37 cellular contexts compared by ENCODE assay signal in the genomic region with DNA sequence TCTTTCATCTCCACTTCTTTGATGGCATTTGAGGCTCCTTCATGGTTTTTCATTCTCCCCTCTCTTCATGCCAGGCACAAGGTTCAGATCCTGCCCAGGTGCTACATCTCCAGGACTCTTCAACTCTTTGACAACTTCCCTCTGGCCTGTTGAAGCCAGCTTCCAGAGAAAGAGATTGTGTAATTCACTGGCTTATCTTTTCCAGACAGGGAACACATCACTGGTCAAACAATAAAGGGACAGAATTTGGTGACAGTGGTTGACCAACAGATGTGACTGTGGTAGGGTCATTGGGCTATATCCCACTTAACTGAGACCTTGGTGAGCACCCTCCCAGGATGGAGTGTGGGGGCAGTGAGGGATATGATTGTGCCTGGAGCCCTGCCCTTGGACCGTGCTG.
"Had no signal": no experiment of that assay in that cellular context is flagged by ENCODE, and none has a peak within 500 bp of the region (broad histone marks: within the 10 kb centered on the region; RNA-seq: fewer than 3 reads in every experiment).

No MANE protein-coding gene starts in this region.

- H3K4me1 Mint-ChIP-seq: activated B cell treated with CpG ODN at 0.5 μM for 24 hours; activated naive CD8-positive, alpha-beta T cell treated with anti-CD3 and anti-CD28 coated beads, Interleukin-2, amount 10 ng/mL, durations not matched to agents 7 days and 5 days had no signal

- H3K27ac ChIP-seq: adrenal gland, body of pancreas, breast epithelium, Peyer's patch, VCaP had no signal

- H3K4me1 ChIP-seq: adrenal gland, body of pancreas, breast epithelium, Peyer's patch had no signal

- H3K9me3 ChIP-seq: adrenal gland, body of pancreas, breast epithelium, MG63, Peyer's patch had no signal

- H3K27ac Mint-ChIP-seq: activated B cell treated with CpG ODN at 0.5 μM for 24 hours; activated CD4-positive, alpha-beta memory T cell treated with anti-CD3 and anti-CD28 coated beads for 36 hours; activated naive CD8-positive, alpha-beta T cell treated with anti-CD3 and anti-CD28 coated beads, Interleukin-2, amount 10 ng/mL, durations not matched to agents 7 days and 5 days had no signal

- H3K27me3 ChIP-seq: adrenal gland, body of pancreas, breast epithelium, MG63, Peyer's patch had no signal

- H3K36me3 Mint-ChIP-seq: activated CD4-positive, alpha-beta memory T cell treated with anti-CD3 and anti-CD28 coated beads for 36 hours; activated naive CD8-positive, alpha-beta T cell treated with anti-CD3 and anti-CD28 coated beads, Interleukin-2, amount 10 ng/mL, durations not matched to agents 7 days and 5 days had no signal

- DNase-seq: activated B cell treated with CpG ODN at 0.5 μM for 24 hours; activated CD4-positive, alpha-beta memory T cell treated with anti-CD3 and anti-CD28 coated beads for 36 hours; activated CD4-positive, alpha-beta T cell treated with anti-CD3 and anti-CD28 coated beads for 4 hours; activated CD4-positive, alpha-beta T cell treated with anti-CD3 and anti-CD28 coated beads, Interleukin-2, amount 50 U/mL, for 1 hour; activated CD4-positive, CD25-positive, alpha-beta regulatory T cell treated with anti-CD3 and anti-CD28 coated beads, Interleukin-2, amount 50 U/mL, for 72 hours; activated CD8-positive, alpha-beta memory T cell treated with anti-CD3 and anti-CD28 coated beads, Interleukin-2, amount 50 U/mL, for 48 hours; activated effector memory CD4-positive, alpha-beta T cell treated with anti-CD3 and anti-CD28 coated beads, Interleukin-2, amount 50 U/mL, for 16 hours; activated naive CD4-positive, alpha-beta T cell; activated naive CD4-positive, alpha-beta T cell treated with anti-CD3 and anti-CD28 coated beads, Interleukin-2, amount 50 U/mL, for 16 hours; activated naive CD8-positive, alpha-beta T cell treated with anti-CD3 and anti-CD28 coated beads, Interleukin-2, amount 10 ng/mL, durations not matched to agents 7 days and 5 days; activated T-cell treated with anti-CD3 and anti-CD28 coated beads, Interleukin-2, amount 50 U/mL, for 48 hours; adrenal gland; body of pancreas; caudate nucleus; cerebellar nuclear complex; Kasumi-1; KBM-7; MG63; NCI-H1048; NCI-H1105 treated with DMSO at 0.1 percent for 48 hours; NCI-H1436; NCI-H1694; NCI-H1930; NCI-H2081 treated with DMSO at 0.1 percent for 48 hours; NCI-H226; NCI-H446 treated with DMSO at 0.1 percent for 48 hours; NCI-H524; PC-3; Peyer's patch; RPMI8226; SW 1271; T-helper 1 cell; T-helper 2 cell; T-helper 9 cell had no signal

- H3K4me3 ChIP-seq: adrenal gland, body of pancreas, breast epithelium, MG63, Peyer's patch had no signal

- H3K9me3 Mint-ChIP-seq: activated B cell treated with CpG ODN at 0.5 μM for 24 hours; activated CD4-positive, alpha-beta memory T cell treated with anti-CD3 and anti-CD28 coated beads for 36 hours; activated naive CD8-positive, alpha-beta T cell treated with anti-CD3 and anti-CD28 coated beads, Interleukin-2, amount 10 ng/mL, durations not matched to agents 7 days and 5 days had no signal

- H3K36me3 ChIP-seq: adrenal gland, breast epithelium, MG63, Peyer's patch had no signal

- ATAC-seq: body of pancreas, PC-3 had no signal

- H3K4me3 Mint-ChIP-seq: activated B cell treated with CpG ODN at 0.5 μM for 24 hours; activated CD4-positive, alpha-beta memory T cell treated with anti-CD3 and anti-CD28 coated beads for 36 hours; activated naive CD8-positive, alpha-beta T cell treated with anti-CD3 and anti-CD28 coated beads, Interleukin-2, amount 10 ng/mL, durations not matched to agents 7 days and 5 days had no signal

- FAIRE-seq: astrocyte had no signal
